10 cellular contexts compared by ENCODE assay signal in the genomic region with DNA sequence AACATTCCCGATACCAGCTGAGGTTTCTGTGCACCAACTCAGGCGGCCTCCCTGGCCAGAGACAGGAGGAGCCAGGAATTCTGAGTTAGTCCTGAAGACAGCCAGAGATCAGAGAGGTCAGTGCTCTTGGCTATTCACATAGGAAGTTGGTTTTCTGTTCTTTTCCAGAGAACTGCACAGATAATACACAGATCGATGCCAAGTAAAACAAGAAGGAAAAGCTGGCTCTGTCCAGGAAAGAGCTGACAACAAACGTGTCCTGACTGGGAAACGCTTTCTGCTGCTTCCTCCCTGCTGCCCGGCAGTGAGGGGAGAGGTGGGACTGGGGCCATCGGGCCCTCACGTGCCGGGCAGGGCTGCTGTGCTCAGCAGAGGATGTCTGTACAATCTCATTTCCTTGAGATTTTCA.
DNase-seq lines count a peak whose midpoint lies in the region; ATAC-seq and TF ChIP-seq lines count a peak whose summit lies in the region.
"Had no signal": no experiment of that assay in that cellular context is flagged by ENCODE, and none has a peak within 500 bp of the region (broad histone marks: within the 10 kb centered on the region; RNA-seq: fewer than 3 reads in every experiment).

No MANE protein-coding gene starts in this region.

- H3K36me3 Mint-ChIP-seq in activated CD4-positive, alpha-beta T cell treated with anti-CD3 and anti-CD28 coated beads, Interleukin-2, amount 10 ng/mL, durations not matched to agents 7 days and 5 days (ENCODE audit: low read depth) = no peaks in the 10 kb centered on the region
- no peaks in the 10 kb centered on the region for H3K36me3 Mint-ChIP-seq in neural progenitor cell

- H4K20me1 ChIP-seq in neural progenitor cell (ENCODE audit: low read depth) = no peaks in the 10 kb centered on the region

- no peak for TF ChIP-seq POLR2A in upper lobe of left lung (IDR thresholded peaks at IDR 0.05)

- no peak for TF ChIP-seq EP300 in upper lobe of left lung (IDR thresholded peaks at IDR 0.05)

- H3K4me3 ChIP-seq in fibroblast of mammary gland (ENCODE audit: control insufficient read depth, low read depth, low read length) (no peak overlapping the region), neural progenitor cell (no peak overlapping the region), upper lobe of left lung (no peak overlapping the region)
- H3K4me3 ChIP-seq: A549 had no signal

- H3F3A ChIP-seq in neural progenitor cell (ENCODE audit: low read depth) = peaks cover 14% of the 10 kb centered on the region

- POLR2A ChIA-PET in activated CD4-positive, alpha-beta T cell treated with anti-CD3 and anti-CD28 coated beads, Interleukin-2, amount 10 ng/mL, durations not matched to agents 7 days and 5 days (lab: Charles Lee) = no interaction called here

- peak overlapping the region; percentile 64 for H2AFZ ChIP-seq in neural progenitor cell (replicated peaks)

- ATAC-seq in upper lobe of left lung (ENCODE audit: low FRiP score in 2 of 2) = peak; percentile 61 to 75
- ATAC-seq: A549 had no signal

- H3K36me3 ChIP-seq in neural progenitor cell = no peaks in the 10 kb centered on the region
- H3K36me3 ChIP-seq in upper lobe of left lung = no peaks in the 10 kb centered on the region

- peaks cover 38% of the 10 kb centered on the region for H3K4me1 Mint-ChIP-seq in activated CD4-positive, alpha-beta T cell treated with anti-CD3 and anti-CD28 coated beads, Interleukin-2, amount 10 ng/mL, durations not matched to agents 7 days and 5 days
- H3K4me1 Mint-ChIP-seq in neural progenitor cell = peaks cover 69% of the 10 kb centered on the region

- H3K79me2 ChIP-seq in neural progenitor cell (ENCODE audit: low read depth) = no peaks in the 10 kb centered on the region

- H3K9ac ChIP-seq in neural progenitor cell = no peak overlapping the region

- H3K27ac Mint-ChIP-seq in activated CD4-positive, alpha-beta T cell treated with anti-CD3 and anti-CD28 coated beads, Interleukin-2, amount 10 ng/mL, durations not matched to agents 7 days and 5 days = peak overlapping the region; percentile 7
- H3K27ac Mint-ChIP-seq in neural progenitor cell = peak overlapping the region; percentile 28

- TF ChIP-seq CTCF in fibroblast of mammary gland (conservative IDR thresholded peaks at IDR 0.05; ENCODE audit: control insufficient read depth, insufficient read depth, low read depth, low read length) = no peak
- TF ChIP-seq CTCF in neural progenitor cell (IDR thresholded peaks at IDR 0.05) = no peak
- TF ChIP-seq CTCF in upper lobe of left lung (IDR thresholded peaks at IDR 0.05) = no peak

- H3K4me2 ChIP-seq in neural progenitor cell = no peak overlapping the region
- H3K4me2 ChIP-seq: A549 had no signal

- H3K9me3 ChIP-seq in neural progenitor cell (ENCODE audit: low read depth) (no peaks in the 10 kb centered on the region), upper lobe of left lung (no peaks in the 10 kb centered on the region)
- H3K9me3 ChIP-seq: A549 had no signal

- no peaks in the 10 kb centered on the region for H3K27me3 ChIP-seq in neural progenitor cell
- H3K27me3 ChIP-seq in upper lobe of left lung = no peaks in the 10 kb centered on the region

- H3K4me3 Mint-ChIP-seq in activated CD4-positive, alpha-beta T cell treated with anti-CD3 and anti-CD28 coated beads, Interleukin-2, amount 10 ng/mL, durations not matched to agents 7 days and 5 days = no peak overlapping the region
- no peak overlapping the region for H3K4me3 Mint-ChIP-seq in neural progenitor cell

- H3K4me1 ChIP-seq in neural progenitor cell (peaks cover 39% of the 10 kb centered on the region), upper lobe of left lung (peaks cover 23 to 25% (median 24%) of the 10 kb centered on the region in 4 donors)

- WGBS in upper lobe of left lung, 2 donors = 28 to 36% methylated on average over 9 of the region's 9 CpGs

- CTCF ChIA-PET in activated CD4-positive, alpha-beta T cell treated with anti-CD3 and anti-CD28 coated beads, Interleukin-2, amount 10 ng/mL, durations not matched to agents 7 days and 5 days (lab: Charles Lee) = no interaction called here

- DNase-seq in activated CD4-positive, alpha-beta T cell treated with anti-CD3 and anti-CD28 coated beads, Interleukin-2, amount 10 ng/mL, durations not matched to agents 7 days and 5 days = no peak
- no peak for DNase-seq in activated CD4-positive, alpha-beta T cell treated with anti-CD3 and anti-CD28 coated beads, Interleukin-2, amount 50 U/mL, for 4 hours
- DNase-seq in fibroblast of mammary gland (ENCODE audit: low read depth) (peak; percentile 81), neural progenitor cell (ENCODE audit: low spot score) (no peak), upper lobe of left lung (peak; percentile 36 to 77), AG08395 (ENCODE audit: low spot score) (no peak), HuH-7.5 (ENCODE audit: low spot score) (no peak)
- DNase-seq in stimulated activated naive CD4-positive, alpha-beta T cell treated with Interleukin-2 at 50 U/mL for 16 hours (lab: John Stamatoyannopoulos, UW) = no peak
- DNase-seq: effector CD4-positive, alpha-beta T cell had no signal

- H3K27me3 Mint-ChIP-seq in activated CD4-positive, alpha-beta T cell treated with anti-CD3 and anti-CD28 coated beads, Interleukin-2, amount 10 ng/mL, durations not matched to agents 7 days and 5 days = no peaks in the 10 kb centered on the region
- H3K27me3 Mint-ChIP-seq in neural progenitor cell (ENCODE audit: insufficient read depth, low read depth) = peaks cover 12% of the 10 kb centered on the region

- H3K9me3 Mint-ChIP-seq in activated CD4-positive, alpha-beta T cell treated with anti-CD3 and anti-CD28 coated beads, Interleukin-2, amount 10 ng/mL, durations not matched to agents 7 days and 5 days = no peaks in the 10 kb centered on the region
- H3K9me3 Mint-ChIP-seq in neural progenitor cell = no peaks in the 10 kb centered on the region

- H3K27ac ChIP-seq in neural progenitor cell = no peak overlapping the region
- H3K27ac ChIP-seq in upper lobe of left lung = peak overlapping the region in 1 of 4 donors; percentile 2

Comparison
In these comparisons a context has a peak if more than half of its experiments do, and no peak if none do; other contexts are left out.
1. DNase-seq: peak in fibroblast of mammary gland (single experiment) and upper lobe of left lung (2 of 2); none in activated CD4-positive, alpha-beta T cell treated with anti-CD3 and anti-CD28 coated beads, Interleukin-2, amount 10 ng/mL, durations not matched to agents 7 days and 5 days (single experiment), activated CD4-positive, alpha-beta T cell treated with anti-CD3 and anti-CD28 coated beads, Interleukin-2, amount 50 U/mL, for 4 hours (0 of 2), neural progenitor cell (single experiment), AG08395 (single experiment), HuH-7.5 (single experiment) and stimulated activated naive CD4-positive, alpha-beta T cell treated with Interleukin-2 at 50 U/mL for 16 hours (single experiment).